Comparison of ENCODE assay signal across 8 cellular contexts in the genomic region with DNA sequence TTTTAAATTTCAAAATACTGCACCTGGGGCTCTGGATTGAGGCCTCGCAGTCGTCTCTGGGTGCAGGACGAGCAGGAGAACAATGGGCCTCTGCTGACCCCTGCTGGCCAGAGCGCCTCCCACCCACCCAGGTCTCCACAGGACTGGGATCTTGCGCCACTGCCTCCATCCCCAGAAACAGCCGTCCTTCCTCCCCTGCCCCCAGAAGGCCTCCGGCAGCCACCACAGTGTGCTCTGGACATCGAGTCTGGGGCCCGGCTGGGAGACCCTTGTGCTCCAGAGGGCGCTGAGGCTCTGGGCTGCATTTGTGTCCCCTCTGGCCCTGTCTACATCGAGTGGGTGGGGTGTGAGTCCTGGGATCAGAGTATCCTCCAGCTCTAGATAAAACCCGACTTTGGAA. TPM values are rescaled to one million over a fixed set of nuclear protein-coding genes. Genes with fewer than 3 reads are reported as not detected.
DNase-seq lines count a peak whose midpoint lies in the region; ATAC-seq and TF ChIP-seq lines count a peak whose summit lies in the region.

No MANE protein-coding gene starts in this region.

- TF ChIP-seq CTCF in GM12864 (IDR thresholded peaks at IDR 0.05; ENCODE audit: low read depth, low read length, missing control alignments) (peak; percentile 90), cardiac muscle cell (IDR thresholded peaks at IDR 0.05; ENCODE audit: low read depth, low read length) (peak; percentile 86)

- no peaks in the 10 kb centered on the region for H3K9me3 ChIP-seq in cardiac muscle cell (ENCODE audit: low read depth)

- intact Hi-C loops in posterior vena cava (cut with DNase I), result loop anchor here (1.0 to 5.0 kb wide), 5 partner anchors 42 to 129 kb away; partner anchors contain the start of gene CIB2 (in 1 of the 2)

- DNase-seq in GM12864 (ENCODE audit: low read depth) (no peak), LoVo (ENCODE audit: low spot score) (peak; percentile 87), SKM-1 treated with dmso at 0.1 percent for 144 hours (lab: John Stamatoyannopoulos, UW; ENCODE audit: unreplicated experiment) (peak; percentile 69), cardiac muscle cell (ENCODE audit: low read depth in 1 of 2, low spot score in 1 of 2) (peak; percentile 85), posterior vena cava (ENCODE audit: low spot score) (peak; percentile 95), ureter (ENCODE audit: low spot score) (peak; percentile 91)
- DNase-seq in activated naive CD4-positive, alpha-beta T cell treated with anti-CD3 and anti-CD28 coated beads, Interleukin-2, amount 50 U/mL, for 16 hours, result peak; percentile 82

- H3K4me3 ChIP-seq in GM12864 (ENCODE audit: low read depth, low read length), result no peak overlapping the region
- no peak overlapping the region for H3K4me3 ChIP-seq in cardiac muscle cell

- no peaks in the 10 kb centered on the region for H3K27me3 ChIP-seq in cardiac muscle cell

- no peaks in the 10 kb centered on the region for H3K36me3 ChIP-seq in cardiac muscle cell

- no peak overlapping the region for H3K27ac ChIP-seq in cardiac muscle cell

- no peaks in the 10 kb centered on the region for H3K4me1 ChIP-seq in cardiac muscle cell (ENCODE audit: low read depth)

- no peak for ATAC-seq in HG03457 (IDR thresholded peaks at IDR 0.05; ENCODE audit: unreplicated experiment)

RNA-seq across cellular contexts. Expression of gene ACSBG1, which starts 6.7 kb away (rescaled TPM):
- total RNA-seq in cardiac muscle cell (0.24 and 1.6 TPM in 2 replicates), posterior vena cava (not detected), ureter (1.6 TPM)
- polyA plus RNA-seq in cardiac muscle cell, result 0.12 and 0.13 TPM in 2 replicates

RNA-seq across cellular contexts. Expression of gene DNAJA4, which starts 23.3 kb away (rescaled TPM):
- total RNA-seq in cardiac muscle cell (1.4 and 3.2 TPM in 2 replicates), posterior vena cava (10 to 100 TPM; 22.3 to 56.4 TPM), ureter (78.0 TPM)
- 3.4 and 4.9 TPM in 2 replicates for polyA plus RNA-seq in cardiac muscle cell

RNA-seq across cellular contexts. Expression of gene SKIC8, which starts 58.4 kb away (rescaled TPM):
- 61.5 and 71.9 TPM in 2 replicates for total RNA-seq in cardiac muscle cell
- 80.8 and 113 TPM in 2 replicates for polyA plus RNA-seq in cardiac muscle cell
- 10 to 100 TPM; 35.0 to 36.8 TPM for total RNA-seq in posterior vena cava
- 55.7 TPM for total RNA-seq in ureter
